19 cellular contexts compared by ENCODE assay signal in genomic region chrX:118978451-118978850, GRCh38. TPM values are rescaled to one million over a fixed set of nuclear protein-coding genes. Genes with fewer than 3 reads are reported as not detected.
"Had no signal": no experiment of that assay in that cellular context is flagged by ENCODE, and none has a peak within 500 bp of the region (broad histone marks: within the 10 kb centered on the region; RNA-seq: fewer than 3 reads in every experiment).

No MANE protein-coding gene starts in this region.

- H3K27me3 ChIP-seq: thyroid gland had no signal

- H3K9me3 Mint-ChIP-seq: activated CD4-positive, alpha-beta memory T cell treated with anti-CD3 and anti-CD28 coated beads, Interleukin-2, amount 10 ng/mL, durations not matched to agents 7 days and 5 days had no signal

- H3K27ac Mint-ChIP-seq: activated CD4-positive, alpha-beta memory T cell treated with anti-CD3 and anti-CD28 coated beads, Interleukin-2, amount 10 ng/mL, durations not matched to agents 7 days and 5 days; activated CD8-positive, alpha-beta memory T cell treated with anti-CD3 and anti-CD28 coated beads, Interleukin-2, amount 10 ng/mL, durations not matched to agents 7 days and 5 days; activated naive CD8-positive, alpha-beta T cell; endodermal cell; nephron progenitor cell had no signal

- H3K27me3 Mint-ChIP-seq: activated naive CD8-positive, alpha-beta T cell had no signal

- DNase-seq: activated CD4-positive, alpha-beta memory T cell treated with anti-CD3 and anti-CD28 coated beads, Interleukin-2, amount 10 ng/mL, durations not matched to agents 7 days and 5 days; activated CD4-positive, alpha-beta T cell treated with anti-CD3 and anti-CD28 coated beads for 48 hours; activated CD4-positive, CD25-positive, alpha-beta regulatory T cell; activated CD8-positive, alpha-beta memory T cell treated with anti-CD3 and anti-CD28 coated beads, Interleukin-2, amount 10 ng/mL, durations not matched to agents 7 days and 5 days; amygdala; dorsolateral prefrontal cortex; endodermal cell; foreskin melanocyte; hypothalamus; nephron progenitor cell; nucleus accumbens; posterior cingulate gyrus; stimulated activated naive CD4-positive, alpha-beta T cell treated with Interleukin-2 at 50 U/mL for 16 hours; thyroid gland had no signal

- H3K4me3 ChIP-seq: dorsolateral prefrontal cortex, lung, thyroid gland had no signal

- FAIRE-seq: colon, keratinocyte, urothelium cell line had no signal

- H3K27ac ChIP-seq: dorsolateral prefrontal cortex had no signal

- H3K4me3 Mint-ChIP-seq: activated CD4-positive, alpha-beta memory T cell treated with anti-CD3 and anti-CD28 coated beads, Interleukin-2, amount 10 ng/mL, durations not matched to agents 7 days and 5 days; activated CD8-positive, alpha-beta memory T cell treated with anti-CD3 and anti-CD28 coated beads, Interleukin-2, amount 10 ng/mL, durations not matched to agents 7 days and 5 days; endodermal cell; nephron progenitor cell had no signal

- H3K9me3 ChIP-seq: thyroid gland had no signal

RNA-seq across cellular contexts. Expression of gene LONRF3, which starts 4.0 kb away (rescaled TPM):
- polyA plus RNA-seq: keratinocyte had no signal
